13 cellular contexts compared by ENCODE assay signal in genomic region chr7:138023618-138024333, GRCh38. TPM values are rescaled to one million over a fixed set of nuclear protein-coding genes. Genes with fewer than 3 reads are reported as not detected.
DNase-seq lines count a peak whose midpoint lies in the region; ATAC-seq and TF ChIP-seq lines count a peak whose summit lies in the region.
"Had no signal": no experiment of that assay in that cellular context is flagged by ENCODE, and none has a peak within 500 bp of the region (broad histone marks: within the 10 kb centered on the region; RNA-seq: fewer than 3 reads in every experiment).

No MANE protein-coding gene starts in this region.

- H3K4me3 ChIP-seq in naive thymus-derived CD4-positive, alpha-beta T cell (ENCODE audit: low read length) = no peak overlapping the region

- no peak overlapping the region for H3K27ac Mint-ChIP-seq in naive thymus-derived CD4-positive, alpha-beta T cell

- peak overlapping the region in 1 of 10 donors; percentile 39 for H3K4me3 Mint-ChIP-seq in naive thymus-derived CD4-positive, alpha-beta T cell

- no peaks in the 10 kb centered on the region for H3K27me3 ChIP-seq in naive thymus-derived CD4-positive, alpha-beta T cell (ENCODE audit: control insufficient read depth in 2 of 2, insufficient read depth in 2 of 2, low read length in 2 of 2)

- H3K4me1 ChIP-seq in naive thymus-derived CD4-positive, alpha-beta T cell (ENCODE audit: control insufficient read depth in 2 of 2, insufficient read depth in 2 of 2, low read length in 2 of 2) = no peaks in the 10 kb centered on the region
- H3K4me1 ChIP-seq: parathyroid adenoma had no signal

- intact Hi-C loops in naive thymus-derived CD4-positive, alpha-beta T cell (cut with micrococcal nuclease) = no loop called here

- peaks cover 0 to 19% (median 0%) of the 10 kb centered on the region in 11 donors for H3K9me3 Mint-ChIP-seq in naive thymus-derived CD4-positive, alpha-beta T cell

- peaks cover 0 to 9% (median 5%) of the 10 kb centered on the region in 5 donors for H3K27me3 Mint-ChIP-seq in naive thymus-derived CD4-positive, alpha-beta T cell

- POLR2A ChIA-PET in naive thymus-derived CD4-positive, alpha-beta T cell (lab: Charles Lee) = no interaction called here

- H3K36me3 Mint-ChIP-seq in naive thymus-derived CD4-positive, alpha-beta T cell = peaks cover 0 to 12% (median 0%) of the 10 kb centered on the region in 5 donors

- peaks cover 0 to 9% (median 7%) of the 10 kb centered on the region in 7 donors for H3K4me1 Mint-ChIP-seq in naive thymus-derived CD4-positive, alpha-beta T cell

- no peak overlapping the region for H3K27ac ChIP-seq in naive thymus-derived CD4-positive, alpha-beta T cell (ENCODE audit: low read depth, low read length)
- H3K27ac ChIP-seq: parathyroid adenoma had no signal

- no peak for TF ChIP-seq CTCF in GM10266 (IDR thresholded peaks at IDR 0.05; ENCODE audit: control insufficient read depth, insufficient read depth, low read depth, missing control alignments)

- no peaks in the 10 kb centered on the region for H3K9me3 ChIP-seq in naive thymus-derived CD4-positive, alpha-beta T cell (ENCODE audit: control insufficient read depth in 2 of 3, low read length in 3 of 3)

- ATAC-seq in GM18909 (IDR thresholded peaks at IDR 0.05; ENCODE audit: poor library complexity, unreplicated experiment) = peak; percentile 82
- ATAC-seq in HG02678 (IDR thresholded peaks at IDR 0.05; ENCODE audit: unreplicated experiment) = peak; percentile 77
- ATAC-seq in HG03565 (IDR thresholded peaks at IDR 0.05; ENCODE audit: unreplicated experiment) = peak; percentile 81
- ATAC-seq in naive thymus-derived CD4-positive, alpha-beta T cell = no peak
- ATAC-seq: HCT116 had no signal

- H3K36me3 ChIP-seq in naive thymus-derived CD4-positive, alpha-beta T cell (ENCODE audit: control insufficient read depth in 2 of 3, insufficient read depth in 3 of 3, low read length in 3 of 3) = no peaks in the 10 kb centered on the region

- CTCF ChIA-PET in naive thymus-derived CD4-positive, alpha-beta T cell (lab: Charles Lee) = no interaction called here

- DNase-seq in GM10266 (ENCODE audit: extremely low spot score) = peak; percentile 57
- no peak for DNase-seq in naive thymus-derived CD4-positive, alpha-beta T cell
- DNase-seq in NCI-H2107 treated with DMSO at 0.1 percent for 48 hours (lab: John Stamatoyannopoulos, UW; ENCODE audit: unreplicated experiment) = no peak
- no peak for DNase-seq in ecto neural progenitor cell (ENCODE audit: low spot score)
- no peak for DNase-seq in NCI-H1417 treated with DMSO at 0.1 percent for 48 hours (lab: John Stamatoyannopoulos, UW)
- DNase-seq: activated gamma-delta T cell treated with Interleukin-2 at 50 U/mL for 16 hours, NCI-H1930, SW 1271 had no signal

RNA-seq across cellular contexts. Expression of gene CREB3L2, which starts 21.9 kb away (rescaled TPM):
- 10 to 100 TPM; 15.4 to 46.2 (median 19.6) TPM for total RNA-seq in naive thymus-derived CD4-positive, alpha-beta T cell
- polyA plus RNA-seq in naive thymus-derived CD4-positive, alpha-beta T cell = 1 to 10 TPM; 5.3 to 6.0 TPM

RNA-seq across cellular contexts. Expression of gene AKR1D1, which starts 52.5 kb away (rescaled TPM):
- not detected for total RNA-seq in naive thymus-derived CD4-positive, alpha-beta T cell
- polyA plus RNA-seq in naive thymus-derived CD4-positive, alpha-beta T cell = not detected
